33 cellular contexts compared by ENCODE assay signal in genomic region chr1:246771366-246771765, GRCh38.
"Had no signal": no experiment of that assay in that cellular context is flagged by ENCODE, and none has a peak within 500 bp of the region (broad histone marks: within the 10 kb centered on the region; RNA-seq: fewer than 3 reads in every experiment).

No MANE protein-coding gene starts in this region.

- H3K27me3 ChIP-seq: ascending aorta, cardiac muscle cell, colonic mucosa had no signal

- H3K4me3 ChIP-seq: ascending aorta, cardiac muscle cell, colonic mucosa had no signal

- FAIRE-seq: bronchial epithelial cell, TTC549 had no signal

- H3K27ac ChIP-seq: ascending aorta, cardiac muscle cell, colonic mucosa, VCaP had no signal

- H3K9me3 ChIP-seq: ascending aorta, colonic mucosa had no signal

- ATAC-seq: activated CD4-positive, alpha-beta T cell treated with anti-CD3 and anti-CD28 coated beads for 36 hours; activated CD4-positive, CD25-positive, alpha-beta regulatory T cell treated with anti-CD3 and anti-CD28 coated beads, Interleukin-2, amount 50 U/mL, for 24 hours; activated CD8-positive, alpha-beta memory T cell treated with anti-CD3 and anti-CD28 coated beads, Interleukin-2, amount 10 ng/mL, durations not matched to agents 7 days and 5 days; activated CD8-positive, alpha-beta T cell treated with anti-CD3 and anti-CD28 coated beads, Interleukin-2, amount 10 ng/mL, durations not matched to agents 7 days and 5 days; activated naive CD8-positive, alpha-beta T cell treated with anti-CD3 and anti-CD28 coated beads, Interleukin-2, amount 50 U/mL, for 24 hours; WTC11 had no signal

- H3K4me1 ChIP-seq: ascending aorta, colonic mucosa had no signal

- DNase-seq: activated CD4-positive, alpha-beta memory T cell treated with anti-CD3 and anti-CD28 coated beads, Interleukin-2, amount 10 ng/mL, durations not matched to agents 7 days and 5 days; activated CD4-positive, alpha-beta T cell treated with anti-CD3 and anti-CD28 coated beads for 1 hour; activated CD4-positive, alpha-beta T cell treated with anti-CD3 and anti-CD28 coated beads for 36 hours; activated CD4-positive, alpha-beta T cell treated with anti-CD3 and anti-CD28 coated beads for 48 hours; activated CD4-positive, alpha-beta T cell treated with anti-CD3 and anti-CD28 coated beads, Interleukin-2, amount 10 ng/mL, durations not matched to agents 7 days and 5 days; activated CD4-positive, alpha-beta T cell treated with anti-CD3 and anti-CD28 coated beads, Interleukin-2, amount 50 U/mL, for 48 hours; activated CD4-positive, CD25-positive, alpha-beta regulatory T cell; activated CD8-positive, alpha-beta memory T cell treated with anti-CD3 and anti-CD28 coated beads for 24 hours; activated CD8-positive, alpha-beta memory T cell treated with anti-CD3 and anti-CD28 coated beads, Interleukin-2, amount 10 ng/mL, durations not matched to agents 7 days and 5 days; activated CD8-positive, alpha-beta memory T cell treated with anti-CD3 and anti-CD28 coated beads, Interleukin-2, amount 50 U/mL, for 48 hours; activated CD8-positive, alpha-beta T cell treated with anti-CD3 and anti-CD28 coated beads, Interleukin-2, amount 10 ng/mL, durations not matched to agents 7 days and 5 days; activated effector memory CD4-positive, alpha-beta T cell treated with Interleukin-2 at 50 U/mL for 16 hours; activated gamma-delta T cell; activated naive CD4-positive, alpha-beta T cell treated with anti-CD3 and anti-CD28 coated beads, Interleukin-2, amount 10 ng/mL, durations not matched to agents 7 days and 5 days; activated naive CD4-positive, alpha-beta T cell treated with Interleukin-2 at 50 U/mL for 16 hours; activated naive CD8-positive, alpha-beta T cell treated with anti-CD3 and anti-CD28 coated beads, Interleukin-2, amount 10 ng/mL, durations not matched to agents 7 days and 5 days; activated naive CD8-positive, alpha-beta T cell treated with anti-CD3 and anti-CD28 coated beads, Interleukin-2, amount 50 U/mL, for 24 hours; activated T-cell treated with anti-CD3 and anti-CD28 coated beads, Interleukin-2, amount 50 U/mL, for 24 hours; activated T-cell treated with anti-CD3 and anti-CD28 coated beads, Interleukin-2, amount 50 U/mL, for 48 hours; amygdala; anterior cingulate cortex; caudate nucleus; cerebellar nuclear complex; colonic mucosa; T-helper 2 cell; T-helper 9 cell had no signal

- H3K36me3 ChIP-seq: colonic mucosa had no signal
